10 cellular contexts compared by ENCODE assay signal in genomic region chr17:39764171-39764570, GRCh38. TPM values are rescaled to one million over a fixed set of nuclear protein-coding genes. Genes with fewer than 3 reads are reported as not detected.
DNase-seq lines count a peak whose midpoint lies in the region; ATAC-seq and TF ChIP-seq lines count a peak whose summit lies in the region.
"Not testable (repeated sequence)": the region's sequence is repeated elsewhere in the genome, so short reads cannot be mapped to it uniquely, and the experiment has no call there.
"Had no signal": no experiment of that assay in that cellular context is flagged by ENCODE, and none has a peak within 500 bp of the region (broad histone marks: within the 10 kb centered on the region; RNA-seq: fewer than 3 reads in every experiment).

No MANE protein-coding gene starts in this region.

- not testable (repeated sequence) for H3K36me3 ChIP-seq in HEK293 (ENCODE audit: control insufficient read depth in 2 of 2, insufficient read depth in 1 of 2, low read length in 2 of 2); endodermal cell (ENCODE audit: control insufficient read depth, insufficient read depth, low read length)

- not testable (repeated sequence) for H3K4me1 ChIP-seq in HEK293 (ENCODE audit: control insufficient read depth, insufficient read depth, low read length); endodermal cell (ENCODE audit: control insufficient read depth, insufficient read depth, low read length)

- intact Hi-C loops in natural killer cell (cut with micrococcal nuclease), result not testable (repeated sequence)

- H3K9ac ChIP-seq in endodermal cell (ENCODE audit: extremely low read depth, low read length, poor library complexity, severe bottlenecking), result not testable (repeated sequence)

- H3K9me3 Mint-ChIP-seq in WTC11; activated naive CD8-positive, alpha-beta T cell treated with anti-CD3 and anti-CD28 coated beads, Interleukin-2, amount 50 U/mL, for 24 hours; endodermal cell; natural killer cell; stimulated activated memory B cell treated with anti-CD40 and anti-IgM and Interleukin-4, amounts not matched to agents 10 μg/mL and 1 μg/mL and 100 μg/mL, for 72 hours: not testable (repeated sequence)

- not testable (repeated sequence) for DNase-seq in WTC11 (ENCODE audit: low spot score); activated naive CD8-positive, alpha-beta T cell treated with anti-CD3 and anti-CD28 coated beads, Interleukin-2, amount 50 U/mL, for 24 hours; natural killer cell
- peak; percentile 44 for DNase-seq in activated CD8-positive, alpha-beta memory T cell treated with anti-CD3 and anti-CD28 coated beads for 24 hours
- DNase-seq in endodermal cell, result peak; percentile 9

- H3K27me3 Mint-ChIP-seq in WTC11 (ENCODE audit: low read depth); activated naive CD8-positive, alpha-beta T cell treated with anti-CD3 and anti-CD28 coated beads, Interleukin-2, amount 50 U/mL, for 24 hours; natural killer cell (ENCODE audit: low read depth in 2 of 2); stimulated activated memory B cell treated with anti-CD40 and anti-IgM and Interleukin-4, amounts not matched to agents 10 μg/mL and 1 μg/mL and 100 μg/mL, for 72 hours: not testable (repeated sequence)
- H3K27me3 Mint-ChIP-seq in endodermal cell (ENCODE audit: insufficient read depth), result peaks cover 13% of the 10 kb centered on the region

- not testable (repeated sequence) for TF ChIP-seq CTCF in HEK293 (tag by site-specific recombination; IDR thresholded peaks at IDR 0.05); WTC11 (IDR thresholded peaks at IDR 0.05); endodermal cell (conservative IDR thresholded peaks at IDR 0.05); natural killer cell (IDR thresholded peaks at IDR 0.05)

- H3K36me3 Mint-ChIP-seq in WTC11; endodermal cell (ENCODE audit: low read depth): not testable (repeated sequence)
- H3K36me3 Mint-ChIP-seq in activated naive CD8-positive, alpha-beta T cell treated with anti-CD3 and anti-CD28 coated beads, Interleukin-2, amount 50 U/mL, for 24 hours (ENCODE audit: low read depth), result peaks cover 75% of the 10 kb centered on the region
- peaks cover 14% of the 10 kb centered on the region for H3K36me3 Mint-ChIP-seq in natural killer cell
- H3K36me3 Mint-ChIP-seq in stimulated activated memory B cell treated with anti-CD40 and anti-IgM and Interleukin-4, amounts not matched to agents 10 μg/mL and 1 μg/mL and 100 μg/mL, for 72 hours, result peaks cover 67% of the 10 kb centered on the region

- not testable (repeated sequence) for H3K4me1 Mint-ChIP-seq in WTC11, endodermal cell
- peaks cover 96% of the 10 kb centered on the region for H3K4me1 Mint-ChIP-seq in activated naive CD8-positive, alpha-beta T cell treated with anti-CD3 and anti-CD28 coated beads, Interleukin-2, amount 50 U/mL, for 24 hours
- peaks cover 60 to 67% of the 10 kb centered on the region in 2 donors for H3K4me1 Mint-ChIP-seq in natural killer cell
- H3K4me1 Mint-ChIP-seq in stimulated activated memory B cell treated with anti-CD40 and anti-IgM and Interleukin-4, amounts not matched to agents 10 μg/mL and 1 μg/mL and 100 μg/mL, for 72 hours, result peaks cover 67% of the 10 kb centered on the region

- POLR2A ChIA-PET in HEK293 (lab: Yijun Ruan, JAX), result interaction anchor here (0.6 kb wide), 5 partner anchors 11 to 98 kb away, joined by 3 to 6 read pairs (median 3); no protein-coding TSS in a partner anchor
- POLR2A ChIA-PET in WTC11 (lab: Charles Lee), result not testable (repeated sequence)

- not testable (repeated sequence) for H3K27ac Mint-ChIP-seq in WTC11, endodermal cell
- peak overlapping the region; percentile 99 for H3K27ac Mint-ChIP-seq in activated naive CD8-positive, alpha-beta T cell treated with anti-CD3 and anti-CD28 coated beads, Interleukin-2, amount 50 U/mL, for 24 hours
- H3K27ac Mint-ChIP-seq in natural killer cell, result peak overlapping the region; percentile 94 to 98
- peak overlapping the region; percentile 86 for H3K27ac Mint-ChIP-seq in stimulated activated memory B cell treated with anti-CD40 and anti-IgM and Interleukin-4, amounts not matched to agents 10 μg/mL and 1 μg/mL and 100 μg/mL, for 72 hours

- ATAC-seq in WTC11; activated naive CD8-positive, alpha-beta T cell treated with anti-CD3 and anti-CD28 coated beads, Interleukin-2, amount 50 U/mL, for 24 hours; natural killer cell; stimulated activated memory B cell treated with anti-CD40 and anti-IgM and Interleukin-4, amounts not matched to agents 10 μg/mL and 1 μg/mL and 100 μg/mL, for 72 hours: not testable (repeated sequence)

- not testable (repeated sequence) for H3K9me3 ChIP-seq in HEK293 (ENCODE audit: control insufficient read depth, insufficient read depth, low read depth, low read length); endodermal cell (ENCODE audit: control insufficient read depth, low read length)

- not testable (repeated sequence) for H3K27me3 ChIP-seq in endodermal cell (ENCODE audit: control insufficient read depth, insufficient read depth, low read length, poor library complexity, severe bottlenecking)

- not testable (repeated sequence) for H3K4me3 ChIP-seq in HEK293 (ENCODE audit: low read depth, low read length); endodermal cell (ENCODE audit: low read length)

- H3K27ac ChIP-seq in HEK293 (ENCODE audit: extremely low read depth, low read depth, low read length); endodermal cell (ENCODE audit: low read depth, low read length): not testable (repeated sequence)

- not testable (repeated sequence) for H3K4me3 Mint-ChIP-seq in WTC11; activated naive CD8-positive, alpha-beta T cell treated with anti-CD3 and anti-CD28 coated beads, Interleukin-2, amount 50 U/mL, for 24 hours; endodermal cell; natural killer cell; stimulated activated memory B cell treated with anti-CD40 and anti-IgM and Interleukin-4, amounts not matched to agents 10 μg/mL and 1 μg/mL and 100 μg/mL, for 72 hours

- WGBS in endodermal cell (ENCODE audit: insufficient coverage in 1 of 2, insufficient read length in 1 of 2), 2 experiments, result 84 to 89% methylated on average over 2 of the region's 3 CpGs

- CTCF ChIA-PET in HEK293 (lab: Yijun Ruan, JAX), result interaction anchor here (0.9 to 1.1 kb wide), 4 partner anchors 98 to 143 kb away, joined by 3 to 6 read pairs (median 4); no protein-coding TSS in a partner anchor
- CTCF ChIA-PET in WTC11 (lab: Charles Lee), result interaction anchor here (0.6 to 1.5 kb wide), 2 partner anchors 142 to 458 kb away, joined by 3 to 4 read pairs; no protein-coding TSS in a partner anchor

TF ChIP-seq in HEK293, 187 proteins besides CTCF, POLR2A, EP300 and RAD21:
- peak; percentile 86 for TF ChIP-seq ZNF121 (tag by site-specific recombination; IDR thresholded peaks at IDR 0.05)

TF ChIP-seq in WTC11, 78 proteins besides CTCF, POLR2A, EP300 and RAD21:
- peak; percentile 80; the same call in 1 of the 2 replicates for TF ChIP-seq ZNF121 (CRISPR knock-in tag; IDR thresholded peaks at IDR 0.05)

RNA-seq across cellular contexts. Expression of gene GRB7, which starts 26.4 kb away (rescaled TPM):
- total RNA-seq in WTC11 (2021) (42.4 to 48.5 TPM (median 44.0 TPM) in 3 replicates), endodermal cell (10 to 100 TPM; 54.6 to 73.9 TPM), natural killer cell (under 1 TPM in 1 of 3 donors, not detected in 2; 0.27 TPM)
- 6.1 TPM for polyA plus RNA-seq in endodermal cell (2013, experiment 1 of 2)
- 4.4 TPM for polyA plus RNA-seq in endodermal cell (2013, experiment 2 of 2)
- total RNA-seq: CD4-positive, CD25-positive, alpha-beta regulatory T cell; CD8-positive, alpha-beta T cell; GM23248 had no signal
- polyA plus RNA-seq: CD4-positive, CD25-positive, alpha-beta regulatory T cell; GM23248 had no signal

RNA-seq across cellular contexts. Expression of gene MIEN1, which starts 33.8 kb away (rescaled TPM):
- total RNA-seq in WTC11 (2021) (40.6 to 46.7 TPM (median 46.5 TPM) in 3 replicates), endodermal cell (10 to 100 TPM; 42.6 to 57.0 TPM), natural killer cell (10 to 100 TPM; 48.8 to 55.2 (median 51.6) TPM)
- polyA plus RNA-seq in endodermal cell (2013, experiment 1 of 2), result 57.8 TPM
- 57.7 TPM for polyA plus RNA-seq in endodermal cell (2013, experiment 2 of 2)

Comparison
In these comparisons a context has a peak if more than half of its experiments do, and no peak if none do; other contexts are left out.
1. RNA of gene GRB7, which starts 26.4 kb away (total RNA-seq): 54.6 to 73.9 TPM in endodermal cell and 42.4 to 48.5 TPM in WTC11; 0.27 TPM in natural killer cell; every median in the first group is over 10 times any median in the second.